Comparison of ENCODE assay signal across 24 cellular contexts in genomic region chr1:102045752-102046151, GRCh38. TPM values are rescaled to one million over a fixed set of nuclear protein-coding genes. Genes with fewer than 3 reads are reported as not detected.
"Had no signal": no experiment of that assay in that cellular context is flagged by ENCODE, and none has a peak within 500 bp of the region (broad histone marks: within the 10 kb centered on the region; RNA-seq: fewer than 3 reads in every experiment).

No MANE protein-coding gene starts in this region.

- H3K36me3 Mint-ChIP-seq: activated naive CD4-positive, alpha-beta T cell treated with anti-CD3 and anti-CD28 coated beads, Interleukin-2, amount 50 U/mL, for 72 hours; brain; stimulated activated naive B cell treated with anti-CD40 and anti-IgM and Interleukin-4, amounts not matched to agents 10 μg/mL and 1 μg/mL and 100 μg/mL, for 72 hours had no signal

- H3K4me1 Mint-ChIP-seq: activated B cell treated with CpG ODN at 0.5 μM for 24 hours; brain; central memory CD8-positive, alpha-beta T cell; nephron; stimulated activated naive B cell treated with anti-CD40 and anti-IgM and Interleukin-4, amounts not matched to agents 10 μg/mL and 1 μg/mL and 100 μg/mL, for 72 hours had no signal

- H3K36me3 ChIP-seq: gastrocnemius medialis, heart left ventricle, right atrium auricular region, tibial artery, vagina had no signal

- H3K27ac Mint-ChIP-seq: activated B cell treated with CpG ODN at 0.5 μM for 24 hours; activated CD8-positive, alpha-beta T cell treated with anti-CD3 and anti-CD28 coated beads for 36 hours; activated naive CD4-positive, alpha-beta T cell treated with anti-CD3 and anti-CD28 coated beads, Interleukin-2, amount 50 U/mL, for 72 hours; brain; nephron; progenitor cell of endocrine pancreas; stimulated activated naive B cell treated with anti-CD40 and anti-IgM and Interleukin-4, amounts not matched to agents 10 μg/mL and 1 μg/mL and 100 μg/mL, for 72 hours had no signal

- H3K9me3 Mint-ChIP-seq: activated B cell treated with CpG ODN at 0.5 μM for 24 hours; activated CD8-positive, alpha-beta T cell treated with anti-CD3 and anti-CD28 coated beads for 36 hours; brain; central memory CD8-positive, alpha-beta T cell; nephron; stimulated activated naive B cell treated with anti-CD40 and anti-IgM and Interleukin-4, amounts not matched to agents 10 μg/mL and 1 μg/mL and 100 μg/mL, for 72 hours had no signal

- H3K4me3 ChIP-seq: gastrocnemius medialis, heart left ventricle, right atrium auricular region, tibial artery, vagina had no signal

- H3K27ac ChIP-seq: gastrocnemius medialis, heart left ventricle, right atrium auricular region, tibial artery, vagina had no signal

- H3K9me3 ChIP-seq: gastrocnemius medialis, heart left ventricle, right atrium auricular region, tibial artery, vagina had no signal

- ATAC-seq: activated CD8-positive, alpha-beta T cell treated with anti-CD3 and anti-CD28 coated beads for 36 hours; activated naive CD4-positive, alpha-beta T cell treated with anti-CD3 and anti-CD28 coated beads, Interleukin-2, amount 50 U/mL, for 72 hours; gastrocnemius medialis; heart left ventricle; left cardiac atrium; stimulated activated naive B cell treated with anti-CD40 and anti-IgM and Interleukin-4, amounts not matched to agents 10 μg/mL and 1 μg/mL and 100 μg/mL, for 72 hours had no signal

- H3K27me3 ChIP-seq: gastrocnemius medialis, heart left ventricle, right atrium auricular region, tibial artery, vagina had no signal

- H3K4me3 Mint-ChIP-seq: activated B cell treated with CpG ODN at 0.5 μM for 24 hours; activated CD8-positive, alpha-beta T cell treated with anti-CD3 and anti-CD28 coated beads for 36 hours; brain; central memory CD8-positive, alpha-beta T cell; nephron; stimulated activated naive B cell treated with anti-CD40 and anti-IgM and Interleukin-4, amounts not matched to agents 10 μg/mL and 1 μg/mL and 100 μg/mL, for 72 hours had no signal

- H3K4me1 ChIP-seq: gastrocnemius medialis, heart left ventricle, right atrium auricular region, tibial artery, vagina had no signal

- H3K27me3 Mint-ChIP-seq: activated B cell treated with CpG ODN at 0.5 μM for 24 hours; activated CD8-positive, alpha-beta T cell treated with anti-CD3 and anti-CD28 coated beads for 36 hours; central memory CD8-positive, alpha-beta T cell; progenitor cell of endocrine pancreas; stimulated activated naive B cell treated with anti-CD40 and anti-IgM and Interleukin-4, amounts not matched to agents 10 μg/mL and 1 μg/mL and 100 μg/mL, for 72 hours had no signal

- DNase-seq: activated B cell treated with CpG ODN at 0.5 μM for 24 hours; activated CD4-positive, alpha-beta T cell treated with anti-CD3 and anti-CD28 coated beads for 48 hours; activated CD8-positive, alpha-beta memory T cell treated with anti-CD3 and anti-CD28 coated beads, Interleukin-2, amount 50 U/mL, for 4 hours; activated CD8-positive, alpha-beta T cell treated with anti-CD3 and anti-CD28 coated beads for 36 hours; activated effector memory CD4-positive, alpha-beta T cell treated with anti-CD3 and anti-CD28 coated beads, Interleukin-2, amount 50 U/mL, for 16 hours; activated T-cell treated with anti-CD3 and anti-CD28 coated beads, Interleukin-2, amount 50 U/mL, for 48 hours; gastrocnemius medialis; heart left ventricle; left cardiac atrium; occipital lobe; stimulated activated CD4-positive, alpha-beta T cell treated with anti-CD3 and anti-CD28 coated beads, Interleukin-15, amount 100 ng/mL, for 24 hours; stimulated activated CD4-positive, alpha-beta T cell treated with anti-CD3 and anti-CD28 coated beads, Interleukin-4, amount 100 ng/mL, for 1 hour; stimulated activated naive B cell treated with anti-CD40 and anti-IgM and Interleukin-4, amounts not matched to agents 10 μg/mL and 1 μg/mL and 100 μg/mL, for 72 hours; T-helper 2 cell; tibial artery had no signal

RNA-seq across cellular contexts. Expression of gene OLFM3, which starts 49.0 kb away (rescaled TPM):
- total RNA-seq: activated B cell treated with CpG ODN at 0.5 μM for 24 hours; activated CD8-positive, alpha-beta T cell treated with anti-CD3 and anti-CD28 coated beads for 36 hours; activated naive CD4-positive, alpha-beta T cell treated with anti-CD3 and anti-CD28 coated beads, Interleukin-2, amount 50 U/mL, for 72 hours; dermis microvascular lymphatic vessel endothelial cell; epithelial cell of proximal tubule; gastrocnemius medialis; heart left ventricle; left cardiac atrium; right atrium auricular region had no signal
- polyA plus RNA-seq: heart left ventricle had no signal
